Comparison of ENCODE assay signal across 1 cellular context in genomic region chr19:45151821-45152503, GRCh38.
TF ChIP-seq lines count a peak whose summit lies in the region.

No MANE protein-coding gene starts in this region.

TF ChIP-seq in IMR-90, 13 proteins besides CTCF, POLR2A, EP300 and RAD21:
- TF ChIP-seq ELK1 (IDR thresholded peaks at IDR 0.05; ENCODE audit: borderline replicate concordance, low read depth, low read length) (no peak), MXI1 (IDR thresholded peaks at IDR 0.05; ENCODE audit: borderline replicate concordance, low read depth, low read length) (no peak), FOS (IDR thresholded peaks at IDR 0.05; ENCODE audit: low read depth, low read length) (no peak), RCOR1 (IDR thresholded peaks at IDR 0.05; ENCODE audit: insufficient replicate concordance, low read length) (no peak), CHD1 (IDR thresholded peaks at IDR 0.05; ENCODE audit: low read depth, low read length) (no peak), MAZ (IDR thresholded peaks at IDR 0.05; ENCODE audit: borderline replicate concordance, low read depth, low read length) (no peak), BHLHE40 (IDR thresholded peaks at IDR 0.05; ENCODE audit: low read depth, low read length) (no peak), SMC3 (IDR thresholded peaks at IDR 0.05; ENCODE audit: low read depth, low read length) (no peak), RFX5 (IDR thresholded peaks at IDR 0.05; ENCODE audit: low read depth, low read length) (no peak), CEBPB (IDR thresholded peaks at IDR 0.05; ENCODE audit: low read depth, low read length) (no peak)
- TF ChIP-seq, protein P1, sequence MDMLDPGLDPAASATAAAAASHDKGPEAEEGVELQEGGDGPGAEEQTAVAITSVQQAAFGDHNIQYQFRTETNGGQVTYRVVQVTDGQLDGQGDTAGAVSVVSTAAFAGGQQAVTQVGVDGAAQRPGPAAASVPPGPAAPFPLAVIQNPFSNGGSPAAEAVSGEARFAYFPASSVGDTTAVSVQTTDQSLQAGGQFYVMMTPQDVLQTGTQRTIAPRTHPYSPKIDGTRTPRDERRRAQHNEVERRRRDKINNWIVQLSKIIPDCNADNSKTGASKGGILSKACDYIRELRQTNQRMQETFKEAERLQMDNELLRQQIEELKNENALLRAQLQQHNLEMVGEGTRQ (IDR thresholded peaks at IDR 0.05; ENCODE audit: low read depth, low read length): no peak
